ENCODE assay signal across 10 cellular contexts in genomic region chr2:233079473-233079877, GRCh38. TPM values are rescaled to one million over a fixed set of nuclear protein-coding genes. Genes with fewer than 3 reads are reported as not detected.
A peak's percentile ranks its signal among the peaks of the same experiment; 100 is the strongest.
DNase-seq lines count a peak whose midpoint lies in the region; TF ChIP-seq lines count a peak whose summit lies in the region.
"Had no signal": no experiment of that assay in that cellular context is flagged by ENCODE, and none has a peak within 500 bp of the region (broad histone marks: within the 10 kb centered on the region; RNA-seq: fewer than 3 reads in every experiment).

No MANE protein-coding gene starts in this region.

- H3K27me3 Mint-ChIP-seq in CD8-positive, alpha-beta memory T cell, result no peaks in the 10 kb centered on the region
- H3K27me3 Mint-ChIP-seq in dendritic cell treated with granulocyte-macrophage colony-stimulating factor and Interleukin-4, amounts not matched to agents 40 ng/mL and 50 ng/mL, for 4 days, result no peaks in the 10 kb centered on the region

- H3K4me1 Mint-ChIP-seq in CD8-positive, alpha-beta memory T cell, result peaks cover 66 to 70% (median 70%) of the 10 kb centered on the region in 3 donors
- H3K4me1 Mint-ChIP-seq in dendritic cell treated with granulocyte-macrophage colony-stimulating factor and Interleukin-4, amounts not matched to agents 40 ng/mL and 50 ng/mL, for 4 days (ENCODE audit: low read depth), result peaks cover 69% of the 10 kb centered on the region

- peak overlapping the region; percentile 93 to 99 (median 96) for H3K27ac Mint-ChIP-seq in CD8-positive, alpha-beta memory T cell
- peak overlapping the region; percentile 86 for H3K27ac Mint-ChIP-seq in dendritic cell treated with granulocyte-macrophage colony-stimulating factor and Interleukin-4, amounts not matched to agents 40 ng/mL and 50 ng/mL, for 4 days

- H3K4me3 Mint-ChIP-seq in CD8-positive, alpha-beta memory T cell, result peak overlapping the region; percentile 80 to 87 (median 84)
- no peak overlapping the region for H3K4me3 Mint-ChIP-seq in dendritic cell treated with granulocyte-macrophage colony-stimulating factor and Interleukin-4, amounts not matched to agents 40 ng/mL and 50 ng/mL, for 4 days

- no peak for TF ChIP-seq CTCF in GM20000 (IDR thresholded peaks at IDR 0.05; ENCODE audit: extremely low read depth, missing control alignments)

- H3K9me3 Mint-ChIP-seq in CD8-positive, alpha-beta memory T cell, result no peaks in the 10 kb centered on the region
- H3K9me3 Mint-ChIP-seq in dendritic cell treated with granulocyte-macrophage colony-stimulating factor and Interleukin-4, amounts not matched to agents 40 ng/mL and 50 ng/mL, for 4 days, result no peaks in the 10 kb centered on the region

- H3K36me3 ChIP-seq in CD8-positive, alpha-beta memory T cell (ENCODE audit: insufficient read depth, low read length), result no peaks in the 10 kb centered on the region

- CTCF ChIA-PET in CD8-positive, alpha-beta memory T cell (lab: Charles Lee), result interaction anchor here (2.1 to 5.8 kb wide), 2 partner anchors 19 to 26 kb away, joined by 14 to 52 read pairs; partner anchors contain the start of gene INPP5D

- intact Hi-C loops in dendritic cell treated with granulocyte-macrophage colony-stimulating factor and Interleukin-4, amounts not matched to agents 40 ng/mL and 50 ng/mL, for 4 days (cut with micrococcal nuclease), result no loop called here

- H3K4me1 ChIP-seq in CD8-positive, alpha-beta memory T cell (ENCODE audit: insufficient read depth, low read length), result peaks cover 99% of the 10 kb centered on the region

- POLR2A ChIA-PET in CD8-positive, alpha-beta memory T cell (lab: Charles Lee), result interaction anchor here (2.0 kb wide), 1 partner anchor 18 kb away, joined by 6 read pairs; the partner anchor contains the start of gene INPP5D

- H3K27me3 ChIP-seq in CD8-positive, alpha-beta memory T cell (ENCODE audit: insufficient read depth, low read length, poor library complexity, severe bottlenecking), result no peaks in the 10 kb centered on the region

- no peak for TF ChIP-seq POLR2A in erythroblast (IDR thresholded peaks at IDR 0.05; ENCODE audit: low read length)

- peak overlapping the region; percentile 42 for H3K27ac ChIP-seq in CD8-positive, alpha-beta memory T cell (ENCODE audit: low read depth, low read length)

- no peaks in the 10 kb centered on the region for H3K9me3 ChIP-seq in CD8-positive, alpha-beta memory T cell (ENCODE audit: low read length)

- peaks cover 4 to 47% (median 23%) of the 10 kb centered on the region in 3 donors for H3K36me3 Mint-ChIP-seq in CD8-positive, alpha-beta memory T cell
- H3K36me3 Mint-ChIP-seq in dendritic cell treated with granulocyte-macrophage colony-stimulating factor and Interleukin-4, amounts not matched to agents 40 ng/mL and 50 ng/mL, for 4 days (ENCODE audit: low read depth), result peaks cover 68% of the 10 kb centered on the region

- H3K4me3 ChIP-seq in CD8-positive, alpha-beta memory T cell (ENCODE audit: low read length), result peak overlapping the region; percentile 49
- H3K4me3 ChIP-seq in Jurkat, Clone E6-1 (ENCODE audit: low read length), result peak overlapping the region; percentile 6; the same call in 1 of the 2 replicates

- DNase-seq in CD8-positive, alpha-beta memory T cell, result peak in 4 of 5 donors; percentile 32 to 66 (median 50)
- DNase-seq in GM20000 (ENCODE audit: low spot score) (peak; percentile 35), GDM1 (lab: John Stamatoyannopoulos, UW) (no peak), erythroblast (lab: John Stamatoyannopoulos, UW) (no peak), SK-N-DZ (ENCODE audit: low spot score) (no peak), NCI-H128 (lab: John Stamatoyannopoulos, UW; ENCODE audit: unreplicated experiment) (no peak)
- peak; percentile 56 for DNase-seq in Jurkat, Clone E6-1 (ENCODE audit: low read depth, low spot score)
- DNase-seq: NCI-H2107 had no signal

RNA-seq across cellular contexts. Expression of gene INPP5D, which starts 19.3 kb away (rescaled TPM):
- 10 to 100 TPM; 49.3 to 51.0 TPM for total RNA-seq in CD8-positive, alpha-beta memory T cell
- 146 TPM for polyA plus RNA-seq in CD8-positive, alpha-beta memory T cell
- 19.7 TPM for polyA plus RNA-seq in Jurkat, Clone E6-1 (2012; ENCODE audit: insufficient read depth, insufficient read length)
- polyA plus RNA-seq in SK-N-DZ (2014; cell fraction: cytosol; rRNA removed), result not detected in 2 replicates
- polyA plus RNA-seq in SK-N-DZ (2014; cell fraction: nucleus; rRNA removed), result not detected in 2 replicates
- total RNA-seq: Daoy had no signal

RNA-seq across cellular contexts. Expression of gene NEU2, which starts 47.0 kb away (rescaled TPM):
- not detected for total RNA-seq in CD8-positive, alpha-beta memory T cell
- polyA plus RNA-seq in CD8-positive, alpha-beta memory T cell, result not detected
- polyA plus RNA-seq in Jurkat, Clone E6-1 (2012; ENCODE audit: insufficient read depth, insufficient read length), result not detected
- polyA plus RNA-seq in SK-N-DZ (2014; cell fraction: cytosol; rRNA removed), result not detected in 2 replicates
- not detected in 2 replicates for polyA plus RNA-seq in SK-N-DZ (2014; cell fraction: nucleus; rRNA removed)
- total RNA-seq: Daoy had no signal

Comparison
In these comparisons a context has a peak if more than half of its experiments do, and no peak if none do; other contexts are left out.
1. DNase-seq: peak in CD8-positive, alpha-beta memory T cell (4 of 5), GM20000 (single experiment) and Jurkat, Clone E6-1 (single experiment); none in GDM1 (single experiment), erythroblast (0 of 2), SK-N-DZ (single experiment) and NCI-H128 (single experiment).